In the genomic region with DNA sequence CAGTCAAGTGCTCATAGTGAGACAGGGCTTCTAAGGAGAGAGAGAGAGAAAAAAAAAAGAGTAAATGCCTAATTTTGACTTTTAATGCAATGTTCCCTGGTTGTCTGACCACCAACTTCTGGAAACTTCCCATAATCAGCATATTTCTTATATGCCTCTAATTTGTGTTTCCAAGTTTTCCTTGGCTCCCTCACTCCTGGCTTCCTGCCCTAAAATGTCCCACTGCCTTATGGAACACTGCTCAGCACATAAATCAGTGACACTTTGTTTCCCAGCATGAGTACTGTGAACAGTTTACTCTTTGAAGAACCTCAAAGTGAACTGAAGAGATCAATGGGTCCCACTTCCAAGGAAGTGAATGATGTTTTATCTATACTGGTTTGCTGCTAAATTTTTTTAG, we compare ENCODE assay signal across 17 cellular contexts.
DNase-seq lines count a peak whose midpoint lies in the region; ATAC-seq lines count a peak whose summit lies in the region.
"Had no signal": no experiment of that assay in that cellular context is flagged by ENCODE, and none has a peak within 500 bp of the region (broad histone marks: within the 10 kb centered on the region; RNA-seq: fewer than 3 reads in every experiment).

No MANE protein-coding gene starts in this region.

- DNase-seq in NCI-H1417 (lab: John Stamatoyannopoulos, UW) (peak in 2 of 3 experiments; percentile 25 to 68), NCI-H1417 treated with DMSO at 0.1 percent for 48 hours (lab: John Stamatoyannopoulos, UW) (no peak), NCI-H69 (lab: John Stamatoyannopoulos, UW) (peak; percentile 72), cerebellar cortex (ENCODE audit: low spot score) (peak; percentile 54), stromal cell of bone marrow (ENCODE audit: low read depth) (peak; percentile 21), mucosa of gallbladder (ENCODE audit: low spot score) (no peak), DMS114 treated with DMSO at 0.1 percent for 48 hours (lab: John Stamatoyannopoulos, UW; ENCODE audit: unreplicated experiment) (no peak)
- DNase-seq: 8988T; AML-193; Calu3; CD4-positive, CD25-positive, alpha-beta regulatory T cell; DMS 273 treated with DMSO at 0.1 percent for 48 hours; DMS79; H9 had no signal

- no peak for ATAC-seq in activated CD4-positive, CD25-positive, alpha-beta regulatory T cell treated with anti-CD3 and anti-CD28 coated beads, Interleukin-2, amount 50 U/mL, for 24 hours
- ATAC-seq: GM12878, GM23338 had no signal

Comparison
In these comparisons a context has a peak if more than half of its experiments do, and no peak if none do; other contexts are left out.
1. DNase-seq: peak in NCI-H1417 (2 of 3), NCI-H69 (single experiment), cerebellar cortex (single experiment) and stromal cell of bone marrow (single experiment); none in NCI-H1417 treated with DMSO at 0.1 percent for 48 hours (single experiment), mucosa of gallbladder (single experiment) and DMS114 treated with DMSO at 0.1 percent for 48 hours (single experiment).